ENCODE assay signal across 12 cellular contexts in genomic region chr15:96054029-96054428, GRCh38.
DNase-seq lines count a peak whose midpoint lies in the region; ATAC-seq and TF ChIP-seq lines count a peak whose summit lies in the region.
"Had no signal": no experiment of that assay in that cellular context is flagged by ENCODE, and none has a peak within 500 bp of the region (broad histone marks: within the 10 kb centered on the region; RNA-seq: fewer than 3 reads in every experiment).

No MANE protein-coding gene starts in this region.

- ATAC-seq in right cardiac atrium (peak in 1 of 2 donors; percentile 9), T-cell (replicated peaks in 1 of 4) (no peak), HG03135 (IDR thresholded peaks at IDR 0.05; ENCODE audit: unreplicated experiment) (no peak)

- peak overlapping the region; percentile 60 for H3K4me2 ChIP-seq in trophoblast cell (ENCODE audit: low read length)

- no peak overlapping the region for H3K14ac ChIP-seq in trophoblast cell (ENCODE audit: low read length)

- H2AFZ ChIP-seq in trophoblast cell (ENCODE audit: insufficient read depth, low read length, poor library complexity) = no peak overlapping the region

- H3K36me3 ChIP-seq in NT2/D1 (ENCODE audit: insufficient read depth, insufficient read length, low read length) (no peaks in the 10 kb centered on the region), trophoblast cell (ENCODE audit: control insufficient read depth in 1 of 2, insufficient read depth in 2 of 2, low read length in 2 of 2) (no peaks in the 10 kb centered on the region), WERI-Rb-1 (no peaks in the 10 kb centered on the region)
- H3K36me3 ChIP-seq: tibial artery had no signal

- no peak overlapping the region for H4K12ac ChIP-seq in trophoblast cell (ENCODE audit: low read depth, low read length)

- peak overlapping the region in 1 of 3 donors; percentile 47 for H3K4me3 Mint-ChIP-seq in T-cell
- H3K4me3 Mint-ChIP-seq: activated CD4-positive, alpha-beta memory T cell treated with anti-CD3 and anti-CD28 coated beads for 36 hours had no signal

- no peak overlapping the region for H3K18ac ChIP-seq in trophoblast cell (ENCODE audit: low read length)

- peak overlapping the region; percentile 58 for H2BK120ac ChIP-seq in trophoblast cell (ENCODE audit: insufficient read depth, low read length, poor library complexity)

- no peak for DNase-seq in NT2/D1 (ENCODE audit: low read depth, low spot score)
- DNase-seq in right cardiac atrium = peak in 1 of 3 donors; percentile 51
- DNase-seq in trophoblast cell = no peak
- no peak for DNase-seq in WERI-Rb-1
- DNase-seq in T-cell = no peak
- no peak for DNase-seq in midbrain (lab: John Stamatoyannopoulos, UW)
- DNase-seq: activated CD4-positive, alpha-beta memory T cell treated with anti-CD3 and anti-CD28 coated beads for 36 hours; NCI-H748 treated with DMSO at 0.1 percent for 48 hours; stimulated activated CD4-positive, alpha-beta T cell treated with anti-CD3 and anti-CD28 coated beads, Interleukin-15, amount 100 ng/mL, for 24 hours; tibial artery had no signal

- H3K4me3 ChIP-seq in NT2/D1 (ENCODE audit: insufficient read length, low read depth) (peak overlapping the region; percentile 36), right cardiac atrium (ENCODE audit: low read length) (peak overlapping the region; percentile 6), trophoblast cell (ENCODE audit: low read depth, low read length) (no peak overlapping the region), WERI-Rb-1 (ENCODE audit: low read depth, low read length) (no peak overlapping the region)

- no peaks in the 10 kb centered on the region for H3K79me2 ChIP-seq in trophoblast cell (ENCODE audit: control insufficient read depth, insufficient read depth, low read length, poor library complexity)

- H3K4me1 ChIP-seq in NT2/D1 (ENCODE audit: insufficient read depth, insufficient read length) (peaks cover 2% of the 10 kb centered on the region), right cardiac atrium (ENCODE audit: control insufficient read depth, insufficient read depth, low read length) (no peaks in the 10 kb centered on the region), trophoblast cell (ENCODE audit: control insufficient read depth in 1 of 2, insufficient read depth in 2 of 2, low read length in 2 of 2) (peaks cover 18 to 22% of the 10 kb centered on the region in 2 experiments)

- no peak overlapping the region for H2AK5ac ChIP-seq in trophoblast cell (ENCODE audit: low read length)

- peak overlapping the region; percentile 22 for H4K8ac ChIP-seq in trophoblast cell (ENCODE audit: low read depth, low read length)

- peaks cover 25% of the 10 kb centered on the region for H3K79me1 ChIP-seq in trophoblast cell (ENCODE audit: low read length)

- intact Hi-C loops in right cardiac atrium (cut with DNase I) = loop anchor here in 2 of 4 donors (5.0 to 10.0 kb wide), 2 partner anchors 271 to 273 kb away; no protein-coding TSS in a partner anchor

- TF ChIP-seq CTCF in C4-2B (conservative IDR thresholded peaks at IDR 0.05) (no peak), WERI-Rb-1 (IDR thresholded peaks at IDR 0.05; ENCODE audit: low read depth, low read length) (no peak)

- peaks cover 34 to 43% of the 10 kb centered on the region in 2 donors for H3K27me3 Mint-ChIP-seq in T-cell

- H3K9me3 ChIP-seq in NT2/D1 (ENCODE audit: insufficient read depth, low read length) (peaks cover 6% of the 10 kb centered on the region), right cardiac atrium (ENCODE audit: control insufficient read depth, low read length) (no peaks in the 10 kb centered on the region), trophoblast cell (ENCODE audit: insufficient read depth, low read depth, low read length) (no peaks in the 10 kb centered on the region), WERI-Rb-1 (ENCODE audit: severe bottlenecking) (no peaks in the 10 kb centered on the region)
- H3K9me3 ChIP-seq: tibial artery had no signal

- no peak overlapping the region for H3K23ac ChIP-seq in trophoblast cell (ENCODE audit: low read length)

- H3K9ac ChIP-seq in NT2/D1 (ENCODE audit: insufficient read length, low read depth) = no peak overlapping the region
- H3K9ac ChIP-seq in trophoblast cell (ENCODE audit: low read length) = no peak overlapping the region

- H2BK12ac ChIP-seq in trophoblast cell (ENCODE audit: low read length) = peak overlapping the region; percentile 26

- POLR2A ChIA-PET in T-cell (lab: Charles Lee) = no interaction called here

- peaks cover 0 to 12% (median 7%) of the 10 kb centered on the region in 3 donors for H3K4me1 Mint-ChIP-seq in T-cell

- no peak overlapping the region for H3K4ac ChIP-seq in trophoblast cell (ENCODE audit: low read depth, low read length)

- H2BK5ac ChIP-seq in trophoblast cell (ENCODE audit: low read depth, low read length, poor library complexity) = peak overlapping the region; percentile 57

- H3K27ac ChIP-seq in C4-2B (peak overlapping the region; percentile 90), right cardiac atrium (ENCODE audit: low read length) (peak overlapping the region; percentile 88), trophoblast cell (ENCODE audit: low read depth, low read length) (peak overlapping the region; percentile 32), WERI-Rb-1 (no peak overlapping the region)
- H3K27ac ChIP-seq: tibial artery had no signal

- H3K36me3 Mint-ChIP-seq in T-cell = no peaks in the 10 kb centered on the region
- H3K36me3 Mint-ChIP-seq: activated CD4-positive, alpha-beta memory T cell treated with anti-CD3 and anti-CD28 coated beads for 36 hours had no signal

- CTCF ChIA-PET in T-cell (lab: Charles Lee) = no interaction called here

- H3K27me3 ChIP-seq in NT2/D1 (ENCODE audit: insufficient read depth, insufficient read length) (peaks cover 30% of the 10 kb centered on the region), right cardiac atrium (ENCODE audit: control insufficient read depth, insufficient read depth) (no peaks in the 10 kb centered on the region), trophoblast cell (ENCODE audit: insufficient read depth, low read length) (no peaks in the 10 kb centered on the region), WERI-Rb-1 (ENCODE audit: insufficient read depth, low read depth, severe bottlenecking) (peaks cover 7% of the 10 kb centered on the region)
- H3K27me3 ChIP-seq: tibial artery had no signal

- H3K27ac Mint-ChIP-seq in T-cell = no peak overlapping the region
- H3K27ac Mint-ChIP-seq: activated CD4-positive, alpha-beta memory T cell treated with anti-CD3 and anti-CD28 coated beads for 36 hours had no signal

- peaks cover 0 to 4% (median 2%) of the 10 kb centered on the region in 3 donors for H3K9me3 Mint-ChIP-seq in T-cell
- H3K9me3 Mint-ChIP-seq: activated CD4-positive, alpha-beta memory T cell treated with anti-CD3 and anti-CD28 coated beads for 36 hours had no signal

- H4K91ac ChIP-seq in trophoblast cell (ENCODE audit: low read depth, low read length) = peak overlapping the region; percentile 28

- 37% methylated on average over 7 of the region's 7 CpGs for WGBS in right cardiac atrium
- no CpG with 5 or more reads among the region's 7 CpGs for WGBS in trophoblast cell (ENCODE audit: extremely low coverage, insufficient coverage, insufficient read length)

Comparison
In these comparisons a context has a peak if more than half of its experiments do, and no peak if none do; other contexts are left out.
1. H3K4me3 ChIP-seq: peak in NT2/D1 (single experiment) and right cardiac atrium (single experiment); none in trophoblast cell (single experiment) and WERI-Rb-1 (single experiment).